ENCODE assay signal across 18 cellular contexts in genomic region chr21:45990049-45990711, GRCh38. TPM values are rescaled to one million over a fixed set of nuclear protein-coding genes. Genes with fewer than 3 reads are reported as not detected.
DNase-seq lines count a peak whose midpoint lies in the region; ATAC-seq, FAIRE-seq and TF ChIP-seq lines count a peak whose summit lies in the region.
"Had no signal": no experiment of that assay in that cellular context is flagged by ENCODE, and none has a peak within 500 bp of the region (broad histone marks: within the 10 kb centered on the region; RNA-seq: fewer than 3 reads in every experiment).

No MANE protein-coding gene starts in this region.

- H3K4me3 Mint-ChIP-seq in activated naive CD4-positive, alpha-beta T cell treated with anti-CD3 and anti-CD28 coated beads for 36 hours = no peak overlapping the region
- H3K4me3 Mint-ChIP-seq: immature natural killer cell, nephron progenitor cell had no signal

- no peaks in the 10 kb centered on the region for H3K36me3 Mint-ChIP-seq in activated naive CD4-positive, alpha-beta T cell treated with anti-CD3 and anti-CD28 coated beads for 36 hours (ENCODE audit: low read depth)
- H3K36me3 Mint-ChIP-seq: immature natural killer cell had no signal

- H3K27ac ChIP-seq in WERI-Rb-1 = no peak overlapping the region
- H3K27ac ChIP-seq in kidney (ENCODE audit: low read depth in 2 of 2, low read length in 2 of 2) = no peak overlapping the region
- H3K27ac ChIP-seq in tibial artery = peak overlapping the region; percentile 21 to 82
- H3K27ac ChIP-seq: upper lobe of left lung, VCaP had no signal

- no peaks in the 10 kb centered on the region for H3K27me3 Mint-ChIP-seq in activated naive CD4-positive, alpha-beta T cell treated with anti-CD3 and anti-CD28 coated beads for 36 hours (ENCODE audit: low read depth)

- H3K4me3 ChIP-seq in WERI-Rb-1 (ENCODE audit: low read depth, low read length) (no peak overlapping the region), kidney (ENCODE audit: low read length in 2 of 2) (no peak overlapping the region), tibial artery (no peak overlapping the region)
- H3K4me3 ChIP-seq: HAP-1, upper lobe of left lung had no signal

- intact Hi-C loops in activated naive CD4-positive, alpha-beta T cell treated with anti-CD3 and anti-CD28 coated beads for 36 hours (cut with micrococcal nuclease) = no loop called here
- intact Hi-C loops in kidney (cut with DNase I) = no loop called here
- intact Hi-C loops in tibial artery (cut with DNase I; ENCODE audit: low total_unique reads) = loop anchor here (10.0 kb wide), 1 partner anchor 135 kb away; no protein-coding TSS in a partner anchor

- H3K9ac ChIP-seq in kidney (ENCODE audit: low read length in 2 of 2) = no peak overlapping the region

- TF ChIP-seq CTCF in WERI-Rb-1 (IDR thresholded peaks at IDR 0.05; ENCODE audit: low read depth, low read length) = no peak
- no peak for TF ChIP-seq CTCF in kidney (IDR thresholded peaks at IDR 0.05; ENCODE audit: borderline replicate concordance, extremely low read depth, insufficient read depth)
- TF ChIP-seq CTCF in tibial artery (IDR thresholded peaks at IDR 0.05) = no peak

- H3K27me3 ChIP-seq in WERI-Rb-1 (ENCODE audit: insufficient read depth, low read depth, severe bottlenecking) (no peaks in the 10 kb centered on the region), tibial artery (no peaks in the 10 kb centered on the region)
- H3K27me3 ChIP-seq: upper lobe of left lung had no signal

- ATAC-seq in GM21786 (IDR thresholded peaks at IDR 0.05; ENCODE audit: unreplicated experiment) (no peak), HG02798 (IDR thresholded peaks at IDR 0.05; ENCODE audit: poor library complexity, unreplicated experiment) (no peak), GM21825 (IDR thresholded peaks at IDR 0.05; ENCODE audit: unreplicated experiment) (no peak)

- H3K4me1 ChIP-seq in kidney (ENCODE audit: control insufficient read depth in 1 of 2, insufficient read depth in 1 of 2, low read depth in 1 of 2, low read length in 2 of 2) (no peaks in the 10 kb centered on the region), tibial artery (peaks cover 0 to 37% (median 13%) of the 10 kb centered on the region in 4 donors)
- H3K4me1 ChIP-seq: HAP-1, upper lobe of left lung had no signal

- CTCF ChIA-PET in activated naive CD4-positive, alpha-beta T cell treated with anti-CD3 and anti-CD28 coated beads for 36 hours (lab: Charles Lee) = no interaction called here

- no peak overlapping the region for H3K27ac Mint-ChIP-seq in activated naive CD4-positive, alpha-beta T cell treated with anti-CD3 and anti-CD28 coated beads for 36 hours
- H3K27ac Mint-ChIP-seq: immature natural killer cell, nephron progenitor cell had no signal

- no peak for FAIRE-seq in kidney (lab: Jason Lieb, UNC)

- H3K4me1 Mint-ChIP-seq in activated naive CD4-positive, alpha-beta T cell treated with anti-CD3 and anti-CD28 coated beads for 36 hours (ENCODE audit: low read depth) = no peaks in the 10 kb centered on the region
- H3K4me1 Mint-ChIP-seq: immature natural killer cell had no signal

- no peaks in the 10 kb centered on the region for H3K9me3 ChIP-seq in WERI-Rb-1 (ENCODE audit: severe bottlenecking)
- no peaks in the 10 kb centered on the region for H3K9me3 ChIP-seq in kidney (ENCODE audit: control insufficient read depth in 1 of 2, low read length in 2 of 2)
- H3K9me3 ChIP-seq in tibial artery = no peaks in the 10 kb centered on the region
- H3K9me3 ChIP-seq: HAP-1, upper lobe of left lung had no signal

- peak; percentile 11 for DNase-seq in activated naive CD4-positive, alpha-beta T cell treated with anti-CD3 and anti-CD28 coated beads, Interleukin-2, amount 50 U/mL, for 16 hours
- DNase-seq in activated naive CD4-positive, alpha-beta T cell treated with anti-CD3 and anti-CD28 coated beads for 36 hours = no peak
- peak; percentile 6 for DNase-seq in WERI-Rb-1
- DNase-seq in kidney = peak; percentile 78
- DNase-seq in tibial artery = peak in 1 of 2 donors; percentile 17
- DNase-seq: amygdala; Calu3; immature natural killer cell; mesendoderm; NCI-H748 treated with DMSO at 0.1 percent for 48 hours; stimulated activated CD4-positive, alpha-beta T cell treated with anti-CD3 and anti-CD28 coated beads, Interleukin-2, amount 100 ng/mL, for 48 hours had no signal

- H3K36me3 ChIP-seq in WERI-Rb-1 = peaks cover 20% of the 10 kb centered on the region
- H3K36me3 ChIP-seq in kidney (ENCODE audit: control insufficient read depth in 1 of 2, insufficient read depth in 2 of 2, low read length in 2 of 2) = peaks cover 2 to 21% of the 10 kb centered on the region in 2 donors
- H3K36me3 ChIP-seq in tibial artery = peaks cover 82 to 96% (median 93%) of the 10 kb centered on the region in 3 donors

- H3K9me3 Mint-ChIP-seq in activated naive CD4-positive, alpha-beta T cell treated with anti-CD3 and anti-CD28 coated beads for 36 hours = no peaks in the 10 kb centered on the region
- H3K9me3 Mint-ChIP-seq: immature natural killer cell, nephron progenitor cell had no signal

RNA-seq across cellular contexts. Expression of gene COL6A1, which starts 8.6 kb away (rescaled TPM):
- 1 to 10 TPM in 1 of 2 experiments, under 1 TPM in 1; 0.74 to 1.6 TPM for total RNA-seq in activated naive CD4-positive, alpha-beta T cell treated with anti-CD3 and anti-CD28 coated beads for 36 hours
- total RNA-seq in kidney = 127 TPM
- 112 TPM for polyA plus RNA-seq in kidney (ENCODE audit: insufficient read depth, low read depth, low replicate concordance)

Comparison
In these comparisons a context has a peak if more than half of its experiments do, and no peak if none do; other contexts are left out.
1. H3K27ac ChIP-seq: peak in tibial artery (2 of 2); none in WERI-Rb-1 (single experiment) and kidney (0 of 2).
2. RNA of gene COL6A1, which starts 8.6 kb away (total RNA-seq): 127 TPM in kidney (single experiment); 0.74 to 1.6 TPM in activated naive CD4-positive, alpha-beta T cell treated with anti-CD3 and anti-CD28 coated beads for 36 hours; every median in the first group is over 10 times any median in the second.